Comparison of ENCODE assay signal across 24 cellular contexts in genomic region chr19:50036905-50037304, GRCh38.
"Had no signal": no experiment of that assay in that cellular context is flagged by ENCODE, and none has a peak within 500 bp of the region (broad histone marks: within the 10 kb centered on the region; RNA-seq: fewer than 3 reads in every experiment).

No MANE protein-coding gene starts in this region.

- H3K9me3 Mint-ChIP-seq: activated B cell treated with CpG ODN at 0.5 μM for 24 hours; activated CD4-positive, alpha-beta memory T cell treated with anti-CD3 and anti-CD28 coated beads for 36 hours; activated naive CD4-positive, alpha-beta T cell treated with anti-CD3 and anti-CD28 coated beads, Interleukin-2, amount 50 U/mL, for 72 hours; activated naive CD8-positive, alpha-beta T cell treated with anti-CD3 and anti-CD28 coated beads, Interleukin-2, amount 50 U/mL, for 24 hours; activated T-cell treated with anti-CD3 and anti-CD28 coated beads, Interleukin-2, amount 50 U/mL, for 4 hours had no signal

- H3K27me3 Mint-ChIP-seq: activated B cell treated with CpG ODN at 0.5 μM for 24 hours; activated CD4-positive, alpha-beta memory T cell treated with anti-CD3 and anti-CD28 coated beads for 36 hours; activated CD4-positive, alpha-beta T cell treated with anti-CD3 and anti-CD28 coated beads, Interleukin-2, amount 10 ng/mL, durations not matched to agents 24 days and 14 days; activated naive CD8-positive, alpha-beta T cell treated with anti-CD3 and anti-CD28 coated beads, Interleukin-2, amount 50 U/mL, for 24 hours; T-helper 17 cell had no signal

- ATAC-seq: activated naive CD4-positive, alpha-beta T cell treated with anti-CD3 and anti-CD28 coated beads, Interleukin-2, amount 50 U/mL, for 72 hours; activated naive CD8-positive, alpha-beta T cell treated with anti-CD3 and anti-CD28 coated beads, Interleukin-2, amount 50 U/mL, for 24 hours; activated T-cell treated with anti-CD3 and anti-CD28 coated beads, Interleukin-2, amount 50 U/mL, for 4 hours; K562; T-helper 17 cell had no signal

- H3K27ac Mint-ChIP-seq: activated B cell treated with CpG ODN at 0.5 μM for 24 hours; activated CD4-positive, alpha-beta memory T cell treated with anti-CD3 and anti-CD28 coated beads for 36 hours; activated CD4-positive, alpha-beta T cell treated with anti-CD3 and anti-CD28 coated beads, Interleukin-2, amount 10 ng/mL, durations not matched to agents 24 days and 14 days; activated naive CD4-positive, alpha-beta T cell treated with anti-CD3 and anti-CD28 coated beads, Interleukin-2, amount 50 U/mL, for 72 hours; activated naive CD8-positive, alpha-beta T cell treated with anti-CD3 and anti-CD28 coated beads, Interleukin-2, amount 50 U/mL, for 24 hours; T-helper 17 cell had no signal

- H3K4me3 ChIP-seq: K562 had no signal

- H3K4me1 Mint-ChIP-seq: activated B cell treated with CpG ODN at 0.5 μM for 24 hours; activated CD4-positive, alpha-beta T cell treated with anti-CD3 and anti-CD28 coated beads, Interleukin-2, amount 10 ng/mL, durations not matched to agents 24 days and 14 days had no signal

- H3K27ac ChIP-seq: brain microvascular endothelial cell had no signal

- H3K4me3 Mint-ChIP-seq: activated B cell treated with CpG ODN at 0.5 μM for 24 hours; activated CD4-positive, alpha-beta memory T cell treated with anti-CD3 and anti-CD28 coated beads for 36 hours; activated CD4-positive, alpha-beta T cell treated with anti-CD3 and anti-CD28 coated beads, Interleukin-2, amount 10 ng/mL, durations not matched to agents 24 days and 14 days; activated naive CD8-positive, alpha-beta T cell treated with anti-CD3 and anti-CD28 coated beads, Interleukin-2, amount 50 U/mL, for 24 hours; activated T-cell treated with anti-CD3 and anti-CD28 coated beads, Interleukin-2, amount 50 U/mL, for 4 hours; T-helper 17 cell had no signal

- DNase-seq: activated B cell treated with CpG ODN at 0.5 μM for 24 hours; activated CD4-positive, alpha-beta memory T cell treated with anti-CD3 and anti-CD28 coated beads for 36 hours; activated CD4-positive, alpha-beta T cell treated with anti-CD3 and anti-CD28 coated beads for 1 hour; activated CD4-positive, alpha-beta T cell treated with anti-CD3 and anti-CD28 coated beads, Interleukin-2, amount 10 ng/mL, durations not matched to agents 24 days and 14 days; activated CD8-positive, alpha-beta memory T cell treated with anti-CD3 and anti-CD28 coated beads for 24 hours; activated effector memory CD4-positive, alpha-beta T cell treated with anti-CD3 and anti-CD28 coated beads, Interleukin-2, amount 50 U/mL, for 16 hours; activated naive CD4-positive, alpha-beta T cell treated with Interleukin-2 at 50 U/mL for 16 hours; activated naive CD8-positive, alpha-beta T cell treated with anti-CD3 and anti-CD28 coated beads, Interleukin-2, amount 50 U/mL, for 24 hours; activated T-cell treated with anti-CD3 and anti-CD28 coated beads, Interleukin-2, amount 50 U/mL, for 4 hours; brain microvascular endothelial cell; Kasumi-1; NCI-H1105 treated with DMSO at 0.1 percent for 48 hours; NCI-H1436 treated with DMSO at 0.1 percent for 48 hours; NCI-H187; NCI-H2081; NCI-H446; NCI-H524; SIG-M5; T-helper 17 cell; T-helper 9 cell had no signal

- H3K27me3 ChIP-seq: brain microvascular endothelial cell had no signal

- FAIRE-seq: K562, RCC 7860, TTC549 had no signal
